ENCODE assay signal across 7 cellular contexts in genomic region chr11:68840661-68841653, GRCh38. TPM values are rescaled to one million over a fixed set of nuclear protein-coding genes. Genes with fewer than 3 reads are reported as not detected.
DNase-seq lines count a peak whose midpoint lies in the region; ATAC-seq and TF ChIP-seq lines count a peak whose summit lies in the region.

No MANE protein-coding gene starts in this region.

- WGBS in ovary, 3 donors, result 0 to 1% (median 0%) methylated on average over 66 to 90 of the region's 90 CpGs

- no peaks in the 10 kb centered on the region for H3K9me3 ChIP-seq in ovary

- TF ChIP-seq EP300 in ovary (IDR thresholded peaks at IDR 0.05), result no peak

- TF ChIP-seq CTCF in glutamatergic neuron (IDR thresholded peaks at IDR 0.05; ENCODE audit: partially characterized antibody, unreplicated experiment), result no peak
- no peak for TF ChIP-seq CTCF in ovary (IDR thresholded peaks at IDR 0.05)

- peak overlapping the region; percentile 81 to 89 for H3K27ac ChIP-seq in ovary

- no peak for ATAC-seq in GM18861 (IDR thresholded peaks at IDR 0.05; ENCODE audit: unreplicated experiment)
- ATAC-seq in HG03159 (IDR thresholded peaks at IDR 0.05; ENCODE audit: unreplicated experiment), result no peak

- peaks cover 19% of the 10 kb centered on the region for H3K4me1 ChIP-seq in ovary (ENCODE audit: insufficient read depth)

- no peaks in the 10 kb centered on the region for H3K36me3 ChIP-seq in ovary

- H3K4me1 Mint-ChIP-seq in glutamatergic neuron (ENCODE audit: low read depth, unreplicated experiment), result peaks cover 2% of the 10 kb centered on the region

- peak overlapping the region; percentile 85 for H3K4me3 Mint-ChIP-seq in glutamatergic neuron (ENCODE audit: unreplicated experiment)

- H3K4me3 ChIP-seq in GM08714 (ENCODE audit: low read length) (peak overlapping the region; percentile 72; the same call in 1 of the 2 replicates), ovary (peak overlapping the region; percentile 66)

- intact Hi-C loops in ovary (cut with DNase I), result loop anchor here in 1 of 4 donors (10.0 kb wide), 1 partner anchor 174 kb away; the partner anchor contains the start of gene MRGPRF

- no peaks in the 10 kb centered on the region for H3K27me3 ChIP-seq in ovary

- peak; percentile 55 for DNase-seq in M059J (ENCODE audit: low read depth)
- DNase-seq in activated effector memory CD4-positive, alpha-beta T cell treated with Interleukin-2 at 50 U/mL for 16 hours, result peak; percentile 12
- peak; percentile 39 for DNase-seq in glutamatergic neuron
- peak; percentile 56 to 80 (median 70) for DNase-seq in ovary

- no peak for TF ChIP-seq POLR2A in ovary (IDR thresholded peaks at IDR 0.05)

- H3K27me3 Mint-ChIP-seq in glutamatergic neuron (ENCODE audit: unreplicated experiment), result peaks cover 21% of the 10 kb centered on the region

- H3K36me3 Mint-ChIP-seq in glutamatergic neuron (ENCODE audit: unreplicated experiment), result peaks cover 4% of the 10 kb centered on the region

- peaks cover 9% of the 10 kb centered on the region for H3K9me3 Mint-ChIP-seq in glutamatergic neuron (ENCODE audit: unreplicated experiment)

- no peak overlapping the region for H3K27ac Mint-ChIP-seq in glutamatergic neuron (ENCODE audit: unreplicated experiment)

RNA-seq across cellular contexts. Expression of gene CPT1A, which starts 0.8 kb away (rescaled TPM):
- total RNA-seq in M059J (2014; rRNA removed; shearing (Covaris generic)), result 15.0 and 24.1 TPM in 2 replicates
- total RNA-seq in glutamatergic neuron (ENCODE audit: unreplicated experiment) (4.1 TPM), ovary (10 to 100 TPM; 33.3 to 87.1 (median 44.3) TPM)
- 10 to 100 TPM; 25.3 to 54.2 TPM for polyA plus RNA-seq in ovary

Comparison
In these comparisons a context has a peak if more than half of its experiments do, and no peak if none do; other contexts are left out.
1. DNase-seq: peak in every context shown above with its lines; median percentile 70 in ovary; 55 in M059J; 39 in glutamatergic neuron; 12 in activated effector memory CD4-positive, alpha-beta T cell treated with Interleukin-2 at 50 U/mL for 16 hours.